ENCODE assay signal across 21 cellular contexts in genomic region chr20:50254466-50255079, GRCh38.
"Had no signal": no experiment of that assay in that cellular context is flagged by ENCODE, and none has a peak within 500 bp of the region (broad histone marks: within the 10 kb centered on the region; RNA-seq: fewer than 3 reads in every experiment).

No MANE protein-coding gene starts in this region.

- H3K27me3 ChIP-seq: ovary, right atrium auricular region, suprapubic skin, tibial artery, upper lobe of left lung, vagina had no signal

- H3K27ac ChIP-seq: left ventricle myocardium inferior, ovary, right atrium auricular region, skin epidermis, suprapubic skin, thoracic aorta, tibial artery, upper lobe of left lung, vagina had no signal

- H3K9me3 Mint-ChIP-seq: natural killer cell treated with Interleukin-12 subunit alpha and Interleukin-12 subunit beta and Interleukin-15 and Interleukin-18, amount 100 ng/mL, for 72 hours; stimulated activated effector memory CD8-positive, alpha-beta T cell treated with anti-CD3 and anti-CD28 coated beads, Interleukin-12 subunit alpha, Interleukin-12 subunit beta, amount 100 ng/mL, for 72 hours; stimulated activated naive CD8-positive, alpha-beta T cell treated with anti-CD3 and anti-CD28 coated beads, Interleukin-15, Interleukin-2, amounts not matched to agents 100 ng/mL and 50 ng/mL, for 24 hours had no signal

- H3K36me3 Mint-ChIP-seq: natural killer cell treated with Interleukin-12 subunit alpha and Interleukin-12 subunit beta and Interleukin-15 and Interleukin-18, amount 100 ng/mL, for 72 hours; stimulated activated effector memory CD8-positive, alpha-beta T cell treated with anti-CD3 and anti-CD28 coated beads, Interleukin-12 subunit alpha, Interleukin-12 subunit beta, amount 100 ng/mL, for 72 hours had no signal

- H3K9me3 ChIP-seq: left ventricle myocardium inferior, mucosa of descending colon, ovary, right atrium auricular region, suprapubic skin, thoracic aorta, tibial artery, upper lobe of left lung, vagina had no signal

- H3K27ac Mint-ChIP-seq: naive thymus-derived CD4-positive, alpha-beta T cell; progenitor cell of endocrine pancreas; stimulated activated effector memory CD8-positive, alpha-beta T cell treated with anti-CD3 and anti-CD28 coated beads, Interleukin-12 subunit alpha, Interleukin-12 subunit beta, amount 100 ng/mL, for 72 hours; stimulated activated naive CD8-positive, alpha-beta T cell treated with anti-CD3 and anti-CD28 coated beads, Interleukin-15, Interleukin-2, amounts not matched to agents 100 ng/mL and 50 ng/mL, for 24 hours had no signal

- DNase-seq: islet precursor cell; left ventricle myocardium inferior; midbrain; mucosa of descending colon; naive thymus-derived CD4-positive, alpha-beta T cell; ovary; stimulated activated CD4-positive, alpha-beta T cell treated with anti-CD3 and anti-CD28 coated beads, Interleukin-4, amount 100 ng/mL, for 24 hours; stimulated activated naive CD4-positive, alpha-beta T cell; tibial artery; upper lobe of left lung had no signal

- H3K36me3 ChIP-seq: left ventricle myocardium inferior, ovary, right atrium auricular region, suprapubic skin, thoracic aorta, tibial artery, upper lobe of left lung, vagina had no signal

- H3K4me3 Mint-ChIP-seq: naive thymus-derived CD4-positive, alpha-beta T cell; natural killer cell treated with Interleukin-12 subunit alpha and Interleukin-12 subunit beta and Interleukin-15 and Interleukin-18, amount 100 ng/mL, for 72 hours; stimulated activated effector memory CD8-positive, alpha-beta T cell treated with anti-CD3 and anti-CD28 coated beads, Interleukin-12 subunit alpha, Interleukin-12 subunit beta, amount 100 ng/mL, for 72 hours; stimulated activated naive CD8-positive, alpha-beta T cell treated with anti-CD3 and anti-CD28 coated beads, Interleukin-15, Interleukin-2, amounts not matched to agents 100 ng/mL and 50 ng/mL, for 24 hours had no signal

- H3K4me3 ChIP-seq: left ventricle myocardium inferior, lung, mucosa of descending colon, ovary, right atrium auricular region, skin epidermis, suprapubic skin, thoracic aorta, tibial artery, upper lobe of left lung, vagina had no signal

- ATAC-seq: mucosa of descending colon; naive thymus-derived CD4-positive, alpha-beta T cell; natural killer cell treated with Interleukin-12 subunit alpha and Interleukin-12 subunit beta and Interleukin-15 and Interleukin-18, amount 100 ng/mL, for 72 hours; sciatic nerve; stimulated activated effector memory CD8-positive, alpha-beta T cell treated with anti-CD3 and anti-CD28 coated beads, Interleukin-12 subunit alpha, Interleukin-12 subunit beta, amount 100 ng/mL, for 72 hours had no signal

- H3K27me3 Mint-ChIP-seq: stimulated activated naive CD8-positive, alpha-beta T cell treated with anti-CD3 and anti-CD28 coated beads, Interleukin-15, Interleukin-2, amounts not matched to agents 100 ng/mL and 50 ng/mL, for 24 hours had no signal
